In the genomic region with DNA sequence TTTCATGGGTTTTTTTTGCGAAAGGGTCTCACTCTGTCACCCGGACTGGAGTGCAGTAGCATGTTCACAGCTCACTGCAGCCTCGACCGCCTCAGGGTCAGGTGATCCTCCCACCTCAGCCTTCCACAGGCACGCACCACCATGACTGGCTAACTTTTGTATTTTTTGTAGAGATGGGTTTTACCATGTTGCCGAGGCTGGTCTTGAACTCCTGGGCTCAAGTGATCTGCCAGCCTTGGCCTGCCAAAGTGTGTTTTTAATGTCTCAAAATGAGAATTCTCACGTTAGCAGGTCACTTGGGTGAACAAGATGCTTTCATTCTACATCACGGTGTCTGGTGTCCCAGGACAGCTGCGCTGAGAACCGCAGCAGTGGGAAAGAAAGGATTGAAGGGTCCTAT, we compare ENCODE assay signal across 9 cellular contexts. TPM values are rescaled to one million over a fixed set of nuclear protein-coding genes. Genes with fewer than 3 reads are reported as not detected.
DNase-seq lines count a peak whose midpoint lies in the region; TF ChIP-seq lines count a peak whose summit lies in the region.
"Had no signal": no experiment of that assay in that cellular context is flagged by ENCODE, and none has a peak within 500 bp of the region (broad histone marks: within the 10 kb centered on the region; RNA-seq: fewer than 3 reads in every experiment).

No MANE protein-coding gene starts in this region.

- intact Hi-C loops in ascending aorta (cut with DNase I) = loop anchor here (5.0 to 10.0 kb wide), 2 partner anchors 176 to 313 kb away; no protein-coding TSS in a partner anchor

- H3K4me1 Mint-ChIP-seq in nephron = peaks cover 30% of the 10 kb centered on the region

- H3K4me3 Mint-ChIP-seq in nephron = peak overlapping the region; percentile 86 to 90 (median 90)

- CTCF ChIA-PET in AG04450 (lab: Charles Lee) = interaction anchor here (1.4 kb wide), 1 partner anchor 36 kb away, joined by 5 read pairs; no protein-coding TSS in a partner anchor

- POLR2A ChIA-PET in AG04450 (lab: Yijun Ruan, JAX) = no interaction called here

- no peaks in the 10 kb centered on the region for H3K9me3 ChIP-seq in AG04450 (ENCODE audit: control insufficient read depth, insufficient read depth, low read length)
- H3K9me3 ChIP-seq in ascending aorta = no peaks in the 10 kb centered on the region

- no peak for TF ChIP-seq CTCF in AG04450 (IDR thresholded peaks at IDR 0.05; ENCODE audit: low read depth, low read length)
- TF ChIP-seq CTCF in ascending aorta (IDR thresholded peaks at IDR 0.05) = no peak
- TF ChIP-seq CTCF in nephron (IDR thresholded peaks at IDR 0.05; ENCODE audit: unreplicated experiment in 3 of 3) = no peak
- no peak for TF ChIP-seq CTCF in GM20000 (IDR thresholded peaks at IDR 0.05; ENCODE audit: extremely low read depth, missing control alignments)

- H3K27me3 ChIP-seq in AG04450 (ENCODE audit: control insufficient read depth, insufficient read depth, low read length) (no peaks in the 10 kb centered on the region), ascending aorta (no peaks in the 10 kb centered on the region)

- H3K4me1 ChIP-seq in ascending aorta = peaks cover 12 to 37% of the 10 kb centered on the region in 2 donors

- no peaks in the 10 kb centered on the region for H3K36me3 ChIP-seq in ascending aorta

- peak overlapping the region; percentile 76 for H3K4me3 ChIP-seq in AG04450 (ENCODE audit: low read depth, low read length)
- peak overlapping the region; percentile 69 to 87 for H3K4me3 ChIP-seq in ascending aorta

- H3K36me3 Mint-ChIP-seq in nephron (ENCODE audit: low read depth) = peaks cover 16% of the 10 kb centered on the region

- DNase-seq in AG04450 (ENCODE audit: low read depth, low spot score) (no peak), G401 (ENCODE audit: low spot score) (peak; percentile 56), ascending aorta (ENCODE audit: low spot score in 2 of 2) (no peak), superior temporal gyrus (ENCODE audit: extremely low spot score) (no peak), GM20000 (ENCODE audit: low spot score) (no peak), NCI-H2029 treated with DMSO at 0.1 percent for 48 hours (lab: John Stamatoyannopoulos, UW) (no peak), DMS 273 (lab: John Stamatoyannopoulos, UW; ENCODE audit: unreplicated experiment) (no peak)
- DNase-seq: NCI-H774 had no signal

- H3K27me3 Mint-ChIP-seq in nephron (ENCODE audit: low read depth) = no peaks in the 10 kb centered on the region

- H3K27ac Mint-ChIP-seq in nephron = peak overlapping the region in 2 of 3 experiments; percentile 84 to 89

- in situ Hi-C loops in G401 (cut with HindIII; ENCODE audit: low sequenced_read_pairs) = no loop called here

- H3K9me3 Mint-ChIP-seq in nephron = no peaks in the 10 kb centered on the region

- peak overlapping the region; percentile 39 for H3K27ac ChIP-seq in AG04450 (ENCODE audit: low read depth, low read length)
- H3K27ac ChIP-seq in ascending aorta = peak overlapping the region; percentile 65 to 91

RNA-seq across cellular contexts. Expression of a gene that starts 3.2 kb away (rescaled TPM):
- 16.3 and 18.2 TPM in 2 replicates for polyA plus RNA-seq in AG04450 (2011; rRNA removed)
- 25.3 and 36.4 TPM in 2 replicates for polyA minus RNA-seq in AG04450 (2011; rRNA and poly(A)+ RNA removed)
- 11.9 and 15.4 TPM in 2 replicates for total RNA-seq in G401 (2014; rRNA removed; shearing (Covaris generic))
- total RNA-seq in ascending aorta = 224 TPM

RNA-seq across cellular contexts. Expression of a gene that starts 11.7 kb away (rescaled TPM):
- 70.1 and 77.9 TPM in 2 replicates for polyA plus RNA-seq in AG04450 (2011; rRNA removed)
- 24.0 and 33.4 TPM in 2 replicates for polyA minus RNA-seq in AG04450 (2011; rRNA and poly(A)+ RNA removed)
- total RNA-seq in G401 (2014; rRNA removed; shearing (Covaris generic)) = 26.7 and 40.8 TPM in 2 replicates
- total RNA-seq in ascending aorta = 37.0 TPM

Comparison
In these comparisons a context has a peak if more than half of its experiments do, and no peak if none do; other contexts are left out.
1. RNA of a gene that starts 3.2 kb away (total RNA-seq): 224 TPM in ascending aorta (single experiment); 11.9 to 15.4 TPM in G401; every median in the first group is over 10 times any median in the second.